27 cellular contexts compared by ENCODE assay signal in the genomic region with DNA sequence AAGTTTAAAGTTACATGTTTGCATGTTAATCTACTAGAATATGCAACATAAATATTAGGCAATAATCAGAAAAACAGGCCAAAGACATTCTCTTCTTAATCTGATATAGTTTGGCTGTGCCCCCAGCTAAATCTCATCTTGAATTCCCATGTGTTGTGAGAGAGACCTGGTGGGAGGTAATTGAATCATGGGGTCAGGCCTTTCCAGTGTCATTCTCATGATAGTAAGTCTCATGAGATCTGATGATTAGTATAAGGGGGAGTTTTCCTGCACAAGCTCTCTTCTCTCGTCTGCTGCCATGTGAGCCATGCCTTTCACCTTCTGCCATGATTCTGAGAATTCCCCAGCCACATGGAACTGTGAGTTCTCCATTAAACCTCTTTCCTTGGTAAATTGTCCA.
"Had no signal": no experiment of that assay in that cellular context is flagged by ENCODE, and none has a peak within 500 bp of the region (broad histone marks: within the 10 kb centered on the region; RNA-seq: fewer than 3 reads in every experiment).

No MANE protein-coding gene starts in this region.

- H3K27ac Mint-ChIP-seq: naive thymus-derived CD4-positive, alpha-beta T cell; nephron; neural progenitor cell; stimulated activated naive CD8-positive, alpha-beta T cell treated with anti-CD3 and anti-CD28 coated beads, Interleukin-15, amount 100 ng/mL, for 72 hours had no signal

- H3K4me1 ChIP-seq: esophagus muscularis mucosa, gastrocnemius medialis, heart left ventricle, neural progenitor cell, prostate gland, right atrium auricular region, spleen, suprapubic skin, transverse colon, vagina had no signal

- H3K36me3 ChIP-seq: esophagus muscularis mucosa, gastrocnemius medialis, heart left ventricle, neural progenitor cell, prostate gland, right atrium auricular region, spleen, suprapubic skin, transverse colon, vagina had no signal

- H3K79me2 ChIP-seq: hepatocyte had no signal

- H3K4me1 Mint-ChIP-seq: naive thymus-derived CD4-positive, alpha-beta T cell; nephron; neural progenitor cell; stimulated activated naive CD8-positive, alpha-beta T cell treated with anti-CD3 and anti-CD28 coated beads, Interleukin-15, amount 100 ng/mL, for 72 hours had no signal

- H2AFZ ChIP-seq: hepatocyte, neural progenitor cell had no signal

- H3K4me3 Mint-ChIP-seq: naive thymus-derived CD4-positive, alpha-beta T cell; nephron; neural progenitor cell; stimulated activated naive CD8-positive, alpha-beta T cell treated with anti-CD3 and anti-CD28 coated beads, Interleukin-15, amount 100 ng/mL, for 72 hours had no signal

- H3K27ac ChIP-seq: coronary artery, esophagus muscularis mucosa, gastrocnemius medialis, heart left ventricle, hepatocyte, neural progenitor cell, prostate gland, right atrium auricular region, skin epidermis, spleen, suprapubic skin, transverse colon, vagina had no signal

- H3K27me3 ChIP-seq: esophagus muscularis mucosa, gastrocnemius medialis, heart left ventricle, hepatocyte, neural progenitor cell, right atrium auricular region, spleen, suprapubic skin, transverse colon, vagina had no signal

- ATAC-seq: gastrocnemius medialis; heart left ventricle; left lobe of liver; naive thymus-derived CD4-positive, alpha-beta T cell; sciatic nerve; stimulated activated naive CD8-positive, alpha-beta T cell treated with anti-CD3 and anti-CD28 coated beads, Interleukin-15, amount 100 ng/mL, for 72 hours had no signal

- H3K9me3 ChIP-seq: esophagus muscularis mucosa, gastrocnemius medialis, prostate gland, right atrium auricular region, transverse colon, vagina had no signal

- DNase-seq: dermis blood vessel endothelial cell; effector memory CD4-positive, alpha-beta T cell; foreskin fibroblast; gastrocnemius medialis; heart left ventricle; kidney; mammary epithelial cell; mesendoderm; midbrain; naive thymus-derived CD4-positive, alpha-beta T cell; spleen; stimulated activated CD4-positive, alpha-beta T cell treated with anti-CD3 and anti-CD28 coated beads, Interleukin-4, amount 100 ng/mL, for 4 hours; stimulated activated naive CD4-positive, alpha-beta T cell; stimulated activated naive CD8-positive, alpha-beta T cell treated with anti-CD3 and anti-CD28 coated beads, Interleukin-15, amount 100 ng/mL, for 72 hours; transverse colon had no signal

- H3K4me2 ChIP-seq: hepatocyte, neural progenitor cell had no signal

- H3K27me3 Mint-ChIP-seq: naive thymus-derived CD4-positive, alpha-beta T cell; stimulated activated naive CD8-positive, alpha-beta T cell treated with anti-CD3 and anti-CD28 coated beads, Interleukin-15, amount 100 ng/mL, for 72 hours had no signal

- H3K9ac ChIP-seq: neural progenitor cell had no signal

- H3K36me3 Mint-ChIP-seq: naive thymus-derived CD4-positive, alpha-beta T cell had no signal

- H3K4me3 ChIP-seq: coronary artery, esophagus muscularis mucosa, gastrocnemius medialis, heart left ventricle, hepatocyte, neural progenitor cell, prostate gland, right atrium auricular region, skin epidermis, spleen, suprapubic skin, transverse colon, vagina had no signal
